Comparison of ENCODE assay signal across 26 cellular contexts in the genomic region with DNA sequence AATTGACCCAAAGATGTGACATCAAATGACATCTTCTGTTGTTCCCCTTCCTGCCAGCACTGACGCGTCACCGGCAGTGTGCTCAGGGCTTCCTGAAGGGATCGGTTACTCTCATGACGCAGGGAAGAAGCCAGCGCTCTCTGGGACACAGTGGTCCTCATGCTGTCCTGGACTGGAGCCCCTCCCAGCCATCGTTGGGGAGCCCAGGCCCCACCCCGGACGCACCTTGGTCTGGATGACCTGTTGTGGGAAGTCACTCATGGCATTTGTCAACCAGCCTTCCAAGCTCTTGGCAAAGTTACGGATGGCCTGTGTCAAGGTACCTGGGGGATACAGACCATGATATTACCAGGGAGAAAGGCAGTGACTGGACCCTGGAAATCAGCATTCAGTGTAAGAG.
"Had no signal": no experiment of that assay in that cellular context is flagged by ENCODE, and none has a peak within 500 bp of the region (broad histone marks: within the 10 kb centered on the region; RNA-seq: fewer than 3 reads in every experiment).

No MANE protein-coding gene starts in this region.

- H3K27me3 Mint-ChIP-seq: naive thymus-derived CD8-positive, alpha-beta T cell; stimulated activated naive B cell treated with anti-CD40 and anti-IgM and Interleukin-4, amounts not matched to agents 10 μg/mL and 1 μg/mL and 100 μg/mL, for 72 hours had no signal

- H3K4me1 ChIP-seq: lower lobe of right lung, pancreas, prostate gland, stomach, thyroid gland, transverse colon, upper lobe of right lung had no signal

- H3K36me3 ChIP-seq: pancreas, prostate gland had no signal

- H3K9me3 ChIP-seq: lower lobe of right lung, pancreas, prostate gland, stomach, testis, thyroid gland, transverse colon, upper lobe of right lung had no signal

- H3K4me3 Mint-ChIP-seq: naive thymus-derived CD8-positive, alpha-beta T cell; nephron; stimulated activated naive B cell treated with anti-CD40 and anti-IgM and Interleukin-4, amounts not matched to agents 10 μg/mL and 1 μg/mL and 100 μg/mL, for 72 hours had no signal

- DNase-seq: hippocampal formation; kidney glomerular epithelial cell; left cardiac atrium; lower lobe of right lung; mammary epithelial cell; mesenchymal stem cell; naive thymus-derived CD8-positive, alpha-beta T cell; pancreas; retina; stimulated activated CD4-positive, alpha-beta T cell treated with anti-CD3 and anti-CD28 coated beads, Interleukin-12 subunit alpha, Interleukin-12 subunit beta, amount 100 ng/mL, for 4 hours; stimulated activated CD4-positive, alpha-beta T cell treated with anti-CD3 and anti-CD28 coated beads, Interleukin-15, amount 100 ng/mL, for 24 hours; stimulated activated CD4-positive, alpha-beta T cell treated with anti-CD3 and anti-CD28 coated beads, Interleukin-2, amount 100 ng/mL, for 24 hours; stimulated activated CD4-positive, alpha-beta T cell treated with anti-CD3 and anti-CD28 coated beads, Interleukin-4, amount 100 ng/mL, for 1 hour; stimulated activated naive B cell treated with anti-CD40 and anti-IgM and Interleukin-4, amounts not matched to agents 10 μg/mL and 1 μg/mL and 100 μg/mL, for 72 hours; stimulated activated naive CD8-positive, alpha-beta T cell treated with anti-CD3 and anti-CD28 coated beads, Interleukin-15, Interleukin-2, amounts not matched to agents 100 U/mL and 50 U/mL, for 24 hours; stomach; testis; thyroid gland; transverse colon; upper lobe of right lung had no signal

- H3K4me3 ChIP-seq: lower lobe of right lung, pancreas, prostate gland, skin epidermis, stomach, testis, thyroid gland, transverse colon, upper lobe of right lung had no signal

- H3K4me1 Mint-ChIP-seq: nephron; stimulated activated naive B cell treated with anti-CD40 and anti-IgM and Interleukin-4, amounts not matched to agents 10 μg/mL and 1 μg/mL and 100 μg/mL, for 72 hours had no signal

- ATAC-seq: left cardiac atrium; left lobe of liver; lower lobe of right lung; naive thymus-derived CD8-positive, alpha-beta T cell; pancreas; right cardiac atrium; sciatic nerve; stimulated activated naive B cell treated with anti-CD40 and anti-IgM and Interleukin-4, amounts not matched to agents 10 μg/mL and 1 μg/mL and 100 μg/mL, for 72 hours; stimulated activated naive CD8-positive, alpha-beta T cell treated with anti-CD3 and anti-CD28 coated beads, Interleukin-15, Interleukin-2, amounts not matched to agents 100 U/mL and 50 U/mL, for 24 hours; upper lobe of right lung had no signal

- H3K27me3 ChIP-seq: pancreas, stomach, testis, thyroid gland, transverse colon, upper lobe of right lung had no signal

- H3K27ac ChIP-seq: lower lobe of right lung, pancreas, prostate gland, skin epidermis, stomach, testis, thyroid gland, transverse colon, upper lobe of right lung had no signal

- H3K27ac Mint-ChIP-seq: naive thymus-derived CD8-positive, alpha-beta T cell; nephron; stimulated activated naive B cell treated with anti-CD40 and anti-IgM and Interleukin-4, amounts not matched to agents 10 μg/mL and 1 μg/mL and 100 μg/mL, for 72 hours had no signal
